16 cellular contexts compared by ENCODE assay signal in the genomic region with DNA sequence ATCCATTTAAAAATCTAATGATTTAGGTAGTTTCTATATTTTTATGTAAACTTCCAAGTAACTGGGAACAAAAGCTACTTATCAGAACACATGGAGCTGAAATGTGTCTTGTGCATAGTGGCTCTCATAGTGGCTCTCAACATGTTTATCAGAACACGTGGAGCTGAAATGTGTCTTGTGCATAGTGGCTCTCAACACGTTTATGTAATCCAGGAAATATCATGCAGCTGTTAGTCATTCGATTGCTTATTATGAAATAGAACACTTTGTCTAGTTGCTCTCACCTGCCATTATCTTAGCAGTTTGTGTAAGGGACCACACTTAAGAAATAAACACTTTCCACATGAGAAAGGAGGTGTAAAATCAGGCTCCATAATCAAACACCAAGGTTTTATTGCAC.
DNase-seq lines count a peak whose midpoint lies in the region; ATAC-seq and TF ChIP-seq lines count a peak whose summit lies in the region.
"Had no signal": no experiment of that assay in that cellular context is flagged by ENCODE, and none has a peak within 500 bp of the region (broad histone marks: within the 10 kb centered on the region; RNA-seq: fewer than 3 reads in every experiment).

No MANE protein-coding gene starts in this region.

- no peaks in the 10 kb centered on the region for H3K9me3 Mint-ChIP-seq in activated naive CD4-positive, alpha-beta T cell treated with anti-CD3 and anti-CD28 coated beads for 36 hours
- H3K9me3 Mint-ChIP-seq in activated T-helper 17 cell treated with anti-CD3 and anti-CD28 coated beads, Interleukin-2, amount 50 U/mL, for 72 hours, result peaks cover 6% of the 10 kb centered on the region
- H3K9me3 Mint-ChIP-seq: activated naive CD8-positive, alpha-beta T cell treated with anti-CD3 and anti-CD28 coated beads for 36 hours had no signal

- no peak overlapping the region for H3K27ac ChIP-seq in RWPE2 (ENCODE audit: poor library complexity, severe bottlenecking)
- H3K27ac ChIP-seq in left lung, result no peak overlapping the region
- H3K27ac ChIP-seq: cardiac muscle cell had no signal

- H3K36me3 ChIP-seq in RWPE2 (ENCODE audit: low read depth) (no peaks in the 10 kb centered on the region), left lung (no peaks in the 10 kb centered on the region)
- H3K36me3 ChIP-seq: cardiac muscle cell had no signal

- no peak overlapping the region for H3K4me3 Mint-ChIP-seq in activated naive CD4-positive, alpha-beta T cell treated with anti-CD3 and anti-CD28 coated beads for 36 hours
- no peak overlapping the region for H3K4me3 Mint-ChIP-seq in activated T-helper 17 cell treated with anti-CD3 and anti-CD28 coated beads, Interleukin-2, amount 50 U/mL, for 72 hours
- H3K4me3 Mint-ChIP-seq: activated naive CD8-positive, alpha-beta T cell treated with anti-CD3 and anti-CD28 coated beads for 36 hours; activated T-cell treated with anti-CD3 and anti-CD28 coated beads, Interleukin-2, amount 50 U/mL, for 24 hours; B cell had no signal

- H3K36me3 Mint-ChIP-seq in activated naive CD4-positive, alpha-beta T cell treated with anti-CD3 and anti-CD28 coated beads for 36 hours (ENCODE audit: low read depth), result no peaks in the 10 kb centered on the region
- H3K36me3 Mint-ChIP-seq in activated T-helper 17 cell treated with anti-CD3 and anti-CD28 coated beads, Interleukin-2, amount 50 U/mL, for 72 hours (ENCODE audit: low read depth), result no peaks in the 10 kb centered on the region
- H3K36me3 Mint-ChIP-seq: activated naive CD8-positive, alpha-beta T cell treated with anti-CD3 and anti-CD28 coated beads for 36 hours had no signal

- DNase-seq in HPDE6-E6E7 (ENCODE audit: extremely low spot score) (peak; percentile 29), NCI-H1436 (lab: John Stamatoyannopoulos, UW) (peak; percentile 35), RWPE2 (ENCODE audit: low spot score) (no peak), left lung (no peak), inferior parietal cortex (ENCODE audit: extremely low spot score) (no peak)
- no peak for DNase-seq in activated naive CD4-positive, alpha-beta T cell treated with anti-CD3 and anti-CD28 coated beads for 36 hours
- DNase-seq: activated naive CD8-positive, alpha-beta T cell treated with anti-CD3 and anti-CD28 coated beads for 36 hours; activated T-cell treated with anti-CD3 and anti-CD28 coated beads, Interleukin-2, amount 50 U/mL, for 24 hours; effector CD8-positive, alpha-beta T cell; KBM-7; NCI-H187 treated with DMSO at 0.1 percent for 48 hours; retina had no signal

- H3K4me3 ChIP-seq in RWPE2 (ENCODE audit: severe bottlenecking) (no peak overlapping the region), left lung (no peak overlapping the region)
- H3K4me3 ChIP-seq: cardiac muscle cell had no signal

- H3K4me1 ChIP-seq in RWPE2 (ENCODE audit: insufficient read depth, poor library complexity, severe bottlenecking) (peaks cover 9% of the 10 kb centered on the region), left lung (peaks cover 0 to 8% of the 10 kb centered on the region in 2 donors)

- H3K4me1 Mint-ChIP-seq in activated naive CD4-positive, alpha-beta T cell treated with anti-CD3 and anti-CD28 coated beads for 36 hours (ENCODE audit: low read depth), result no peaks in the 10 kb centered on the region
- H3K4me1 Mint-ChIP-seq in activated T-helper 17 cell treated with anti-CD3 and anti-CD28 coated beads, Interleukin-2, amount 50 U/mL, for 72 hours, result no peaks in the 10 kb centered on the region
- H3K4me1 Mint-ChIP-seq: activated naive CD8-positive, alpha-beta T cell treated with anti-CD3 and anti-CD28 coated beads for 36 hours; B cell had no signal

- intact Hi-C loops in left lung (cut with DNase I), result no loop called here
- intact Hi-C loops in activated naive CD4-positive, alpha-beta T cell treated with anti-CD3 and anti-CD28 coated beads for 36 hours (cut with micrococcal nuclease), result no loop called here

- CTCF ChIA-PET in activated naive CD4-positive, alpha-beta T cell treated with anti-CD3 and anti-CD28 coated beads for 36 hours (lab: Charles Lee), result no interaction called here

- H3K27me3 Mint-ChIP-seq in activated naive CD4-positive, alpha-beta T cell treated with anti-CD3 and anti-CD28 coated beads for 36 hours (ENCODE audit: low read depth), result peaks cover 2% of the 10 kb centered on the region
- H3K27me3 Mint-ChIP-seq in activated T-helper 17 cell treated with anti-CD3 and anti-CD28 coated beads, Interleukin-2, amount 50 U/mL, for 72 hours, result peaks cover 5% of the 10 kb centered on the region

- TF ChIP-seq CTCF in RWPE2 (IDR thresholded peaks at IDR 0.05; ENCODE audit: poor library complexity, severe bottlenecking) (no peak), left lung (IDR thresholded peaks at IDR 0.05) (no peak)

- H3K9me3 ChIP-seq in RWPE2 (ENCODE audit: severe bottlenecking) (no peaks in the 10 kb centered on the region), left lung (peaks cover 0 to 8% of the 10 kb centered on the region in 2 donors)

- ATAC-seq in RWPE2 (ENCODE audit: low read depth) (peak; percentile 79), left lung (peak; percentile 81)
- ATAC-seq in activated T-helper 17 cell treated with anti-CD3 and anti-CD28 coated beads, Interleukin-2, amount 50 U/mL, for 72 hours (replicated peaks), result no peak
- ATAC-seq: SK-N-SH treated with all-trans-retinoic acid at 6 μM for 48 hours had no signal

- no peak overlapping the region for H3K27ac Mint-ChIP-seq in activated naive CD4-positive, alpha-beta T cell treated with anti-CD3 and anti-CD28 coated beads for 36 hours
- H3K27ac Mint-ChIP-seq in activated T-helper 17 cell treated with anti-CD3 and anti-CD28 coated beads, Interleukin-2, amount 50 U/mL, for 72 hours, result no peak overlapping the region
- H3K27ac Mint-ChIP-seq: activated naive CD8-positive, alpha-beta T cell treated with anti-CD3 and anti-CD28 coated beads for 36 hours; activated T-cell treated with anti-CD3 and anti-CD28 coated beads, Interleukin-2, amount 50 U/mL, for 24 hours; B cell had no signal

- H3K27me3 ChIP-seq in RWPE2 (ENCODE audit: insufficient read depth, poor library complexity, severe bottlenecking) (no peaks in the 10 kb centered on the region), left lung (no peaks in the 10 kb centered on the region)
- H3K27me3 ChIP-seq: cardiac muscle cell had no signal

Comparison
In these comparisons a context has a peak if more than half of its experiments do, and no peak if none do; other contexts are left out.
1. DNase-seq: peak in HPDE6-E6E7 (single experiment) and NCI-H1436 (single experiment); none in RWPE2 (single experiment), left lung (0 of 2), inferior parietal cortex (single experiment) and activated naive CD4-positive, alpha-beta T cell treated with anti-CD3 and anti-CD28 coated beads for 36 hours (single experiment).